ENCODE assay signal across 8 cellular contexts in the genomic region with DNA sequence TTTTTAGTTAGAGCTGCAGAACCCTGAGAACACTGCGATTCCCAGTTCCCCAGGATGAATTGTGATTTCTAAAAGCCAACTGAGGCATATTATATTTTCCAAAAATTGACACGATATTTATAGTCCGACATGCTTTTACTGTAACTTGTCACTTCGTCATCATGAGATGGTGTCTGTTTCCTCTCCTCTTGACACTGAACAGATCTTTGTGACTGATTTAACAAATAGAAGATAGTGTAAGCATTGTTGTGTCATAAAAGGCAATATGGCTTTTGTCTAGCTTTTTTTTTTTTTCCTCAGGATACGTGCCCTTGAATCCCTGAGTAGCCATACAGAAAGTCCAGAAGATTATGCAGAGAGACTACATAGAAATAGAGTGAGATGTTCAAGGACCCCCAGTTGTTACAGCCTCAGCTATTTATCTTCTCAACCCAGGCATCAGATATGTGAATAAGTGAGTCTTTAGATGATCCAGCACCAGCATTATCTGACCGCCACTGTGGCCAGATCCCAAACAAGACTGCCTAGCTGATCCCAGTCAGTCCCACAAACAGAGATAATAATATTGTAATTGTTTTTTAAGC. TPM values are rescaled to one million over a fixed set of nuclear protein-coding genes. Genes with fewer than 3 reads are reported as not detected.
"Had no signal": no experiment of that assay in that cellular context is flagged by ENCODE, and none has a peak within 500 bp of the region (broad histone marks: within the 10 kb centered on the region; RNA-seq: fewer than 3 reads in every experiment).

No MANE protein-coding gene starts in this region.

- FAIRE-seq: H1, H54, HTR-8/SVneo had no signal

- H3K4me3 ChIP-seq: GM23338 had no signal

- ATAC-seq: GM23338 had no signal

- DNase-seq: H9, HCEC 1CT, IMR-90 had no signal

- H3K4me2 ChIP-seq: GM23338 had no signal

- H2AFZ ChIP-seq: GM23338 had no signal

RNA-seq across cellular contexts. Expression of a gene that starts 27.8 kb away (rescaled TPM):
- total RNA-seq: GM23338, H1, H9, HT-29, IMR-90 had no signal
- polyA plus RNA-seq: GM23338, H1, IMR-90 had no signal

RNA-seq across cellular contexts. Expression of a gene that starts 46.7 kb away (rescaled TPM):
- total RNA-seq: GM23338, H1, H9, HT-29, IMR-90 had no signal
- polyA plus RNA-seq: GM23338, H1, IMR-90 had no signal
